In the genomic region with DNA sequence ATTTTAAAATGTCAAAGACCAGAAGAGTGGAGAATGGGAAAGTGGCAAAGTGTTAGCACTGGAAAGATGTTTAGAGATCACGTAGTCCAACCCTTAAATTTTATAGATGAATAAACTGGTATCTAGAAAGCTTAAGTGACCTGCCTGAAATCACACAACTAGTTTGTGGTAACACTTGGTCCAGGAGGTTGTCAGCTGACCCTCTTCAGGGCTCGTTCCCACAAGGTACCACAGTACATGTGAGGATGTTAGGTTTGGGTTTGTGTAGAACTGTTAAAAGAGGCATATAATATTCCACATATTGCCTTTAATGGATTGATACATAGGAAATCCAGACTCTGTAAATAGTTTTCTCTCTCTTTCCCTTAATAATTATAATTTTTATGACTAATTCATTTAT, we compare ENCODE assay signal across 32 cellular contexts.
"Had no signal": no experiment of that assay in that cellular context is flagged by ENCODE, and none has a peak within 500 bp of the region (broad histone marks: within the 10 kb centered on the region; RNA-seq: fewer than 3 reads in every experiment).

No MANE protein-coding gene starts in this region.

- H3K27ac ChIP-seq: adrenal gland, body of pancreas, brain microvascular endothelial cell, breast epithelium, VCaP had no signal

- H3K36me3 ChIP-seq: adrenal gland, brain microvascular endothelial cell, breast epithelium had no signal

- H3K9me3 ChIP-seq: adrenal gland, body of pancreas, breast epithelium had no signal

- DNase-seq: activated B cell treated with CpG ODN at 0.5 μM for 24 hours; activated CD4-positive, alpha-beta memory T cell treated with anti-CD3 and anti-CD28 coated beads for 36 hours; activated CD4-positive, alpha-beta T cell treated with anti-CD3 and anti-CD28 coated beads for 4 hours; activated CD4-positive, alpha-beta T cell treated with anti-CD3 and anti-CD28 coated beads, Interleukin-2, amount 10 ng/mL, durations not matched to agents 24 days and 14 days; activated CD4-positive, alpha-beta T cell treated with anti-CD3 and anti-CD28 coated beads, Interleukin-2, amount 50 U/mL, for 1 hour; activated CD4-positive, alpha-beta T cell treated with anti-CD3 and anti-CD28 coated beads, Interleukin-2, amount 50 U/mL, for 4 hours; activated CD4-positive, CD25-positive, alpha-beta regulatory T cell treated with anti-CD3 and anti-CD28 coated beads, Interleukin-2, amount 50 U/mL, for 72 hours; activated CD8-positive, alpha-beta memory T cell treated with anti-CD3 and anti-CD28 coated beads, Interleukin-2, amount 50 U/mL, for 4 hours; activated CD8-positive, alpha-beta T cell treated with anti-CD3 and anti-CD28 coated beads for 36 hours; activated effector memory CD4-positive, alpha-beta T cell treated with anti-CD3 and anti-CD28 coated beads, Interleukin-2, amount 50 U/mL, for 16 hours; activated gamma-delta T cell treated with Interleukin-2 at 50 U/mL for 16 hours; activated naive CD4-positive, alpha-beta T cell; activated naive CD4-positive, alpha-beta T cell treated with anti-CD3 and anti-CD28 coated beads for 36 hours; activated naive CD4-positive, alpha-beta T cell treated with anti-CD3 and anti-CD28 coated beads, Interleukin-2, amount 50 U/mL, for 16 hours; activated naive CD8-positive, alpha-beta T cell treated with anti-CD3 and anti-CD28 coated beads for 36 hours; activated T-cell treated with anti-CD3 and anti-CD28 coated beads for 4 hours; activated T-cell treated with anti-CD3 and anti-CD28 coated beads, Interleukin-2, amount 50 U/mL, for 1 hour; activated T-cell treated with anti-CD3 and anti-CD28 coated beads, Interleukin-2, amount 50 U/mL, for 4 hours; activated T-cell treated with anti-CD3 and anti-CD28 coated beads, Interleukin-2, amount 50 U/mL, for 72 hours; adrenal gland; amniotic stem cell; aorta; body of pancreas; brain microvascular endothelial cell; central memory CD4-positive, alpha-beta T cell; T-helper 1 cell; T-helper 2 cell; T-helper 9 cell had no signal

- H3K4me3 ChIP-seq: adrenal gland, body of pancreas had no signal

- H3K4me1 ChIP-seq: adrenal gland, breast epithelium had no signal

- H3K27me3 ChIP-seq: adrenal gland, body of pancreas, brain microvascular endothelial cell, breast epithelium had no signal

- ATAC-seq: activated CD8-positive, alpha-beta T cell treated with anti-CD3 and anti-CD28 coated beads for 36 hours; activated naive CD4-positive, alpha-beta T cell treated with anti-CD3 and anti-CD28 coated beads, Interleukin-2, amount 50 U/mL, for 72 hours; activated T-cell treated with anti-CD3 and anti-CD28 coated beads, Interleukin-2, amount 50 U/mL, for 4 hours; activated T-cell treated with anti-CD3 and anti-CD28 coated beads, Interleukin-2, amount 50 U/mL, for 72 hours; activated T-helper 17 cell treated with anti-CD3 and anti-CD28 coated beads, Interleukin-2, amount 50 U/mL, for 72 hours; body of pancreas had no signal
